Comparison of ENCODE assay signal across 16 cellular contexts in the genomic region with DNA sequence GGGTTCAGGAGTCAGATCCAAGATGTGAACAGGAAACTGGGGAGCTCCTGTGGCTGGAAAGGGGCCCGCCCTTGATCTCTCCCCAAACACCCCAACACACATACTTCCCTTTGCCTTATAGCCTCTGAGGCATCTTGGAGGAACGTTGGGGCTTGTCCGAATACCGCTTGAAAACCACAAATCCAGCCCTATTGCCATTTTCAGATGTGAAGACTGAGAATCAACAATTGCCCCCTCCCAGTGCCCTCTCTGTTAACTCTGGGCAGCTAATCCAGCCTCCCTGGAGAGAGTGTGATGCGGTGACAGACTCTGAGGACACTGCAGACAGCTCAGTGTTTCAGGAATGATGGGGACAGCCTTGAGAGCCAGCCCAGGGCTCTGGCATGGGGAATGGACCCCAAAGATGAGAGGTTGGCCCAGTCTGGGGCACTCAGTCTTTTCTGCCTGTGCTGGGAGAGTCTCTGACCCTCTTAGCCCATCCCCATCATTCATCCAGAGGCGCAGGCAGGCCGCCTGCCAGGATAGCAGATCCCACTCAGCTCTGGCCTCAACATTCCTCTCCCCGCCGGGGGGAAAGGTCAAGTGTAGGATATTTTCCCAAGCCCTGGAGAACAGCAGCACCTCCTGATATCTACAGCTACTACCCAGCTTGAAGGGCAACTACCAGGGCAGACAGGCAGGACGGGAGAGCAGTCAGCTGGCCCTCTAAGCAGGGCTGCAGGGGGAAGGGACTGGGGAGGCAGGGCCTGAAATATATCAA. TPM values are rescaled to one million over a fixed set of nuclear protein-coding genes. Genes with fewer than 3 reads are reported as not detected.
DNase-seq lines count a peak whose midpoint lies in the region; ATAC-seq and TF ChIP-seq lines count a peak whose summit lies in the region.
"Had no signal": no experiment of that assay in that cellular context is flagged by ENCODE, and none has a peak within 500 bp of the region (broad histone marks: within the 10 kb centered on the region; RNA-seq: fewer than 3 reads in every experiment).

No MANE protein-coding gene starts in this region.

- peaks cover 23% of the 10 kb centered on the region for H3K4me1 Mint-ChIP-seq in GM23338

- H3K9me3 ChIP-seq in RWPE2 (ENCODE audit: severe bottlenecking) = no peaks in the 10 kb centered on the region
- H3K9me3 ChIP-seq in neuronal stem cell (replicated peaks in 1 of 2; ENCODE audit: control insufficient read depth in 2 of 2, insufficient read depth in 1 of 2, low read depth in 1 of 2, low read length in 2 of 2) = no peaks in the 10 kb centered on the region
- H3K9me3 ChIP-seq in sigmoid colon = no peaks in the 10 kb centered on the region
- no peaks in the 10 kb centered on the region for H3K9me3 ChIP-seq in body of pancreas
- H3K9me3 ChIP-seq: adrenal gland had no signal

- ATAC-seq in GM23338 (no peak; the same call in 2 of the 3 replicates), RWPE2 (ENCODE audit: low read depth) (peak; percentile 68), esophagus mucosa (peak; percentile 38), HG03520 (IDR thresholded peaks at IDR 0.05; ENCODE audit: unreplicated experiment) (no peak), HG03565 (IDR thresholded peaks at IDR 0.05; ENCODE audit: unreplicated experiment) (no peak), body of pancreas (no peak)

- TF ChIP-seq CTCF in GM23338 (conservative IDR thresholded peaks at IDR 0.05; ENCODE audit: low read depth in 2 of 2) (no peak), RWPE2 (IDR thresholded peaks at IDR 0.05; ENCODE audit: poor library complexity, severe bottlenecking) (no peak), sigmoid colon (IDR thresholded peaks at IDR 0.05) (no peak), body of pancreas (IDR thresholded peaks at IDR 0.05) (no peak)

- TF ChIP-seq POLR2A in sigmoid colon (IDR thresholded peaks at IDR 0.05) (no peak), body of pancreas (IDR thresholded peaks at IDR 0.05) (no peak)

- no peak overlapping the region for H4K91ac ChIP-seq in neuronal stem cell (ENCODE audit: low read depth, low read length, poor library complexity)

- DNase-seq in GM23338 (ENCODE audit: low spot score) = no peak
- no peak for DNase-seq in RWPE2 (ENCODE audit: low spot score)
- DNase-seq in neuronal stem cell (ENCODE audit: low spot score) = no peak
- no peak for DNase-seq in sigmoid colon
- DNase-seq in body of pancreas = no peak
- DNase-seq: activated CD4-positive, alpha-beta T cell treated with anti-CD3 and anti-CD28 coated beads for 48 hours; activated effector memory CD4-positive, alpha-beta T cell treated with Interleukin-2 at 50 U/mL for 16 hours; adrenal gland; NCI-H1694; occipital lobe; RPMI8226; stimulated activated CD4-positive, alpha-beta T cell treated with anti-CD3 and anti-CD28 coated beads, Interleukin-4, amount 100 ng/mL, for 1 hour; SW 1271 had no signal

- H2AFZ ChIP-seq in GM23338 (no peak overlapping the region; the same call in 1 of the 2 replicates), neuronal stem cell (ENCODE audit: low read length) (peak overlapping the region; percentile 26)

- H3K27me3 ChIP-seq in GM23338 (ENCODE audit: insufficient read depth) = no peaks in the 10 kb centered on the region
- no peaks in the 10 kb centered on the region for H3K27me3 ChIP-seq in RWPE2 (ENCODE audit: insufficient read depth, poor library complexity, severe bottlenecking)
- peaks cover 0 to 13% (median 0%) of the 10 kb centered on the region in 3 experiments for H3K27me3 ChIP-seq in neuronal stem cell (ENCODE audit: control insufficient read depth in 3 of 3, insufficient read depth in 3 of 3, low read depth in 1 of 3, low read length in 3 of 3)
- H3K27me3 ChIP-seq in sigmoid colon = peaks cover 0 to 14% (median 5%) of the 10 kb centered on the region in 3 donors
- H3K27me3 ChIP-seq in body of pancreas = no peaks in the 10 kb centered on the region
- H3K27me3 ChIP-seq: adrenal gland had no signal

- H4K20me1 ChIP-seq in GM23338 (replicated peaks; ENCODE audit: insufficient read depth) = no peaks in the 10 kb centered on the region

- H3K4me1 ChIP-seq in GM23338 (ENCODE audit: insufficient read depth) = peaks cover 10% of the 10 kb centered on the region; the same call in 1 of the 2 replicates
- H3K4me1 ChIP-seq in RWPE2 (ENCODE audit: insufficient read depth, poor library complexity, severe bottlenecking) = peaks cover 9% of the 10 kb centered on the region
- peaks cover 7 to 28% of the 10 kb centered on the region in 2 donors for H3K4me1 ChIP-seq in neuronal stem cell (ENCODE audit: control insufficient read depth in 2 of 2, insufficient read depth in 1 of 2, low read depth in 1 of 2, low read length in 2 of 2)
- H3K4me1 ChIP-seq in sigmoid colon = peaks cover 0 to 2% (median 0%) of the 10 kb centered on the region in 4 donors
- H3K4me1 ChIP-seq in body of pancreas = peaks cover 4% of the 10 kb centered on the region
- H3K4me1 ChIP-seq: adrenal gland had no signal

- no peak for TF ChIP-seq EP300 in sigmoid colon (IDR thresholded peaks at IDR 0.05)

- H3K36me3 Mint-ChIP-seq in GM23338 (ENCODE audit: low read depth) = no peaks in the 10 kb centered on the region

- H3K36me3 ChIP-seq in GM23338 (ENCODE audit: insufficient read depth) (no peaks in the 10 kb centered on the region), RWPE2 (ENCODE audit: low read depth) (no peaks in the 10 kb centered on the region), neuronal stem cell (replicated peaks in 1 of 2; ENCODE audit: control insufficient read depth in 2 of 2, insufficient read depth in 2 of 2, low read length in 2 of 2) (no peaks in the 10 kb centered on the region), sigmoid colon (no peaks in the 10 kb centered on the region), body of pancreas (replicated peaks in 1 of 2; ENCODE audit: insufficient read depth in 1 of 2, low read depth in 2 of 2) (no peaks in the 10 kb centered on the region)
- H3K36me3 ChIP-seq: adrenal gland had no signal

- H4K8ac ChIP-seq in neuronal stem cell (ENCODE audit: low read depth, low read length) = no peak overlapping the region

- peak overlapping the region; percentile 13 for H2AK5ac ChIP-seq in neuronal stem cell (ENCODE audit: low read depth, low read length)

- no peaks in the 10 kb centered on the region for H3K79me1 ChIP-seq in neuronal stem cell (ENCODE audit: low read depth, low read length)

- H3K4me3 ChIP-seq in GM23338 (no peak overlapping the region), RWPE2 (ENCODE audit: severe bottlenecking) (no peak overlapping the region), neuronal stem cell (ENCODE audit: low read length in 2 of 2) (no peak overlapping the region), sigmoid colon (no peak overlapping the region), body of pancreas (no peak overlapping the region)
- H3K4me3 ChIP-seq: adrenal gland had no signal

- H3F3A ChIP-seq in GM23338 (replicated peaks; ENCODE audit: low read depth) = no peaks in the 10 kb centered on the region

- peak overlapping the region; percentile 66 for H3K18ac ChIP-seq in neuronal stem cell (ENCODE audit: low read length)

- H3K4me3 Mint-ChIP-seq in GM23338 = no peak overlapping the region

- H3K9me3 Mint-ChIP-seq in GM23338 = no peaks in the 10 kb centered on the region

- H2BK120ac ChIP-seq in neuronal stem cell (ENCODE audit: low read depth, low read length) = no peak overlapping the region

- peak overlapping the region; percentile 10; the same call in 1 of the 2 replicates for H3K27ac Mint-ChIP-seq in GM23338

- no peaks in the 10 kb centered on the region for H3K9me2 ChIP-seq in GM23338 (ENCODE audit: insufficient read depth)

- peak overlapping the region; percentile 14 for H3K23ac ChIP-seq in neuronal stem cell (ENCODE audit: low read depth, low read length, poor library complexity)

- H2BK5ac ChIP-seq in neuronal stem cell (ENCODE audit: low read length) = no peak overlapping the region

- H3K9ac ChIP-seq in neuronal stem cell (ENCODE audit: low read depth, low read length, poor library complexity) = no peak overlapping the region

- no CpG with 5 or more reads among the region's 10 CpGs for WGBS in neuronal stem cell (ENCODE audit: extremely low coverage in 2 of 2, insufficient read length in 2 of 2, insufficient replicate concordance in 1 of 2), 2 donors
- 78 to 88% methylated on average over 10 of the region's 10 CpGs for WGBS in sigmoid colon, 2 donors
- WGBS in body of pancreas, 2 donors = 71 to 82% methylated on average over 8 to 10 of the region's 10 CpGs

- no peak overlapping the region for H3K4ac ChIP-seq in neuronal stem cell (ENCODE audit: low read length)

- intact Hi-C loops in sigmoid colon (cut with DNase I) (no loop called here), body of pancreas (cut with DNase I) (no loop called here)

- peak overlapping the region; percentile 77 for H2BK15ac ChIP-seq in neuronal stem cell (ENCODE audit: low read length)

- H2BK12ac ChIP-seq in neuronal stem cell (ENCODE audit: low read length) = no peak overlapping the region

- H3K79me2 ChIP-seq in GM23338 (replicated peaks; ENCODE audit: insufficient read depth) = no peaks in the 10 kb centered on the region

- no peaks in the 10 kb centered on the region for H3K27me3 Mint-ChIP-seq in GM23338 (ENCODE audit: insufficient read depth, low read depth, poor library complexity)

- H3K4me2 ChIP-seq in GM23338 = no peak overlapping the region
- H3K4me2 ChIP-seq in neuronal stem cell (ENCODE audit: insufficient read depth, low read length, poor library complexity, severe bottlenecking) = no peak overlapping the region

- H3K14ac ChIP-seq in neuronal stem cell (ENCODE audit: low read length) = no peak overlapping the region

- no peak overlapping the region for H3K27ac ChIP-seq in GM23338 (ENCODE audit: low read depth)
- peak overlapping the region; percentile 5 for H3K27ac ChIP-seq in RWPE2 (ENCODE audit: poor library complexity, severe bottlenecking)
- H3K27ac ChIP-seq in neuronal stem cell (replicated peaks; ENCODE audit: low read length) = no peak overlapping the region
- H3K27ac ChIP-seq in sigmoid colon = no peak overlapping the region
- no peak overlapping the region for H3K27ac ChIP-seq in body of pancreas
- H3K27ac ChIP-seq: adrenal gland had no signal

RNA-seq across cellular contexts. Expression of a gene that starts 24.6 kb away (rescaled TPM):
- total RNA-seq in GM23338 (2014; rRNA removed; shearing (Covaris generic)) = 0.49 and 2.1 TPM in 2 replicates
- polyA plus RNA-seq in GM23338 (2016; fragmentation: Nextera tagmentation; extraction: Ambion mirVana) (0.27 and 0.35 TPM in 2 replicates), sigmoid colon (1 to 10 TPM in 2 of 3 donors, under 1 TPM in 1; 0.46 to 7.1 (median 1.2) TPM)
- total RNA-seq in esophagus mucosa (14.4 TPM), sigmoid colon (10 to 100 TPM; 12.1 to 71.2 (median 15.3) TPM), body of pancreas (10 to 100 TPM; 15.8 to 20.4 TPM)
- polyA plus RNA-seq in neuronal stem cell (2013, experiment 1 of 2) = 1.4 TPM
- 1.3 TPM for polyA plus RNA-seq in neuronal stem cell (2013, experiment 2 of 2)

Comparison
In these comparisons a context has a peak if more than half of its experiments do, and no peak if none do; other contexts are left out.
1. ATAC-seq: peak in RWPE2 (single experiment) and esophagus mucosa (single experiment); none in GM23338 (single experiment), HG03520 (single experiment), HG03565 (single experiment) and body of pancreas (single experiment).